24 cellular contexts compared by ENCODE assay signal in genomic region chr5:11248958-11249357, GRCh38.
"Had no signal": no experiment of that assay in that cellular context is flagged by ENCODE, and none has a peak within 500 bp of the region (broad histone marks: within the 10 kb centered on the region; RNA-seq: fewer than 3 reads in every experiment).

No MANE protein-coding gene starts in this region.

- DNase-seq: activated CD4-positive, alpha-beta T cell treated with anti-CD3 and anti-CD28 coated beads for 36 hours; activated CD8-positive, alpha-beta memory T cell treated with anti-CD3 and anti-CD28 coated beads, Interleukin-2, amount 50 U/mL, for 48 hours; activated CD8-positive, alpha-beta T cell treated with anti-CD3 and anti-CD28 coated beads, Interleukin-2, amount 10 ng/mL, durations not matched to agents 7 days and 5 days; activated effector memory CD4-positive, alpha-beta T cell treated with anti-CD3 and anti-CD28 coated beads, Interleukin-2, amount 50 U/mL, for 16 hours; activated naive CD4-positive, alpha-beta T cell treated with Interleukin-2 at 50 U/mL for 16 hours; activated naive CD8-positive, alpha-beta T cell treated with anti-CD3 and anti-CD28 coated beads, Interleukin-2, amount 50 U/mL, for 24 hours; activated T-cell treated with anti-CD3 and anti-CD28 coated beads, Interleukin-2, amount 50 U/mL, for 24 hours; amniotic stem cell; body of pancreas; Karpas-422; NCI-H1105 treated with DMSO at 0.1 percent for 48 hours; NCI-H1436 treated with DMSO at 0.1 percent for 48 hours; NCI-H187; NCI-H2081; NCI-H510A treated with DMSO at 0.1 percent for 48 hours; NCI-H69; NK-92 treated with Interleukin-12 subunit alpha and Interleukin-12 subunit beta, amount 100 ng/mL, for 24 hours; Peyer's patch; Right ventricle myocardium superior; WERI-Rb-1 had no signal

- ATAC-seq: activated CD4-positive, alpha-beta T cell treated with anti-CD3 and anti-CD28 coated beads for 36 hours; activated CD8-positive, alpha-beta T cell treated with anti-CD3 and anti-CD28 coated beads, Interleukin-2, amount 10 ng/mL, durations not matched to agents 7 days and 5 days; activated naive CD4-positive, alpha-beta T cell treated with anti-CD3 and anti-CD28 coated beads, Interleukin-2, amount 50 U/mL, for 72 hours; activated naive CD8-positive, alpha-beta T cell treated with anti-CD3 and anti-CD28 coated beads, Interleukin-2, amount 50 U/mL, for 24 hours; body of pancreas; SK-N-SH treated with all-trans-retinoic acid at 6 μM for 48 hours had no signal

- H3K9me3 Mint-ChIP-seq: activated naive CD4-positive, alpha-beta T cell treated with anti-CD3 and anti-CD28 coated beads, Interleukin-2, amount 50 U/mL, for 72 hours; activated naive CD8-positive, alpha-beta T cell treated with anti-CD3 and anti-CD28 coated beads, Interleukin-2, amount 50 U/mL, for 24 hours; activated T-cell treated with anti-CD3 and anti-CD28 coated beads, Interleukin-2, amount 50 U/mL, for 24 hours; T-helper 1 cell treated with Interleukin-12 subunit alpha and Interleukin-12 subunit beta and Interleukin-4 antibody, amounts not matched to agents 30 μg/mL and 1 μg/mL, for 36 hours had no signal

- H3K36me3 Mint-ChIP-seq: activated naive CD4-positive, alpha-beta T cell treated with anti-CD3 and anti-CD28 coated beads, Interleukin-2, amount 50 U/mL, for 72 hours had no signal

- H3K27me3 Mint-ChIP-seq: activated CD4-positive, alpha-beta T cell treated with anti-CD3 and anti-CD28 coated beads for 36 hours; activated naive CD8-positive, alpha-beta T cell treated with anti-CD3 and anti-CD28 coated beads, Interleukin-2, amount 50 U/mL, for 24 hours; activated T-cell treated with anti-CD3 and anti-CD28 coated beads, Interleukin-2, amount 50 U/mL, for 24 hours; central memory CD8-positive, alpha-beta T cell had no signal

- H3K4me3 Mint-ChIP-seq: activated CD4-positive, alpha-beta T cell treated with anti-CD3 and anti-CD28 coated beads for 36 hours; activated CD8-positive, alpha-beta T cell treated with anti-CD3 and anti-CD28 coated beads, Interleukin-2, amount 10 ng/mL, durations not matched to agents 7 days and 5 days; activated naive CD8-positive, alpha-beta T cell treated with anti-CD3 and anti-CD28 coated beads, Interleukin-2, amount 50 U/mL, for 24 hours; activated T-cell treated with anti-CD3 and anti-CD28 coated beads, Interleukin-2, amount 50 U/mL, for 24 hours; central memory CD8-positive, alpha-beta T cell; T-helper 1 cell treated with Interleukin-12 subunit alpha and Interleukin-12 subunit beta and Interleukin-4 antibody, amounts not matched to agents 30 μg/mL and 1 μg/mL, for 36 hours had no signal

- H3K4me1 Mint-ChIP-seq: activated CD4-positive, alpha-beta T cell treated with anti-CD3 and anti-CD28 coated beads for 36 hours; activated naive CD8-positive, alpha-beta T cell treated with anti-CD3 and anti-CD28 coated beads, Interleukin-2, amount 50 U/mL, for 24 hours; central memory CD8-positive, alpha-beta T cell had no signal

- H3K27ac Mint-ChIP-seq: activated CD4-positive, alpha-beta T cell treated with anti-CD3 and anti-CD28 coated beads for 36 hours; activated CD8-positive, alpha-beta T cell treated with anti-CD3 and anti-CD28 coated beads, Interleukin-2, amount 10 ng/mL, durations not matched to agents 7 days and 5 days; activated naive CD4-positive, alpha-beta T cell treated with anti-CD3 and anti-CD28 coated beads, Interleukin-2, amount 50 U/mL, for 72 hours; activated naive CD8-positive, alpha-beta T cell treated with anti-CD3 and anti-CD28 coated beads, Interleukin-2, amount 50 U/mL, for 24 hours; activated T-cell treated with anti-CD3 and anti-CD28 coated beads, Interleukin-2, amount 50 U/mL, for 24 hours; T-helper 1 cell treated with Interleukin-12 subunit alpha and Interleukin-12 subunit beta and Interleukin-4 antibody, amounts not matched to agents 30 μg/mL and 1 μg/mL, for 36 hours had no signal
